Comparison of ENCODE assay signal across 8 cellular contexts in genomic region chr16:57735755-57736418, GRCh38. TPM values are rescaled to one million over a fixed set of nuclear protein-coding genes. Genes with fewer than 3 reads are reported as not detected.
A peak's percentile ranks its signal among the peaks of the same experiment; 100 is the strongest.
DNase-seq lines count a peak whose midpoint lies in the region; ATAC-seq, FAIRE-seq and TF ChIP-seq lines count a peak whose summit lies in the region.

TSS of gene KATNB1 (plus strand) at chr16:57735770. CDS start at chr16:57737244, 1,474 bp downstream.

- peaks cover 25% of the 10 kb centered on the region for H3K4me1 Mint-ChIP-seq in nephron

- H3K4me1 ChIP-seq in SJCRH30: peaks cover 5% of the 10 kb centered on the region

- peak; percentile 39 for FAIRE-seq in GM19239 (lab: Jason Lieb, UNC)

- peak within 1 kb of the TSS; percentile 77 for H3K4me3 ChIP-seq in SJCRH30

- H3K27me3 ChIP-seq in SJCRH30: no peaks in the 10 kb centered on the region

- no peaks in the 10 kb centered on the region for H3K9me3 ChIP-seq in SJCRH30 (replicated peaks)

- peaks cover 5% of the 10 kb centered on the region for H3K9me3 Mint-ChIP-seq in nephron

- no peaks in the 10 kb centered on the region for H3K27me3 Mint-ChIP-seq in nephron (ENCODE audit: low read depth)

- H3K27ac ChIP-seq in SJCRH30: peak within 1 kb of the TSS; percentile 76
- peak within 1 kb of the TSS; percentile 58 for H3K27ac ChIP-seq in epithelial cell of prostate

- no peak for TF ChIP-seq CTCF in nephron (IDR thresholded peaks at IDR 0.05; ENCODE audit: unreplicated experiment in 3 of 3)

- peak within 1 kb of the TSS; percentile 94 to 99 (median 98) for H3K27ac Mint-ChIP-seq in nephron

- no peaks in the 10 kb centered on the region for H3K36me3 Mint-ChIP-seq in nephron (ENCODE audit: low read depth)

- DNase-seq in A172 (ENCODE audit: low spot score) (peak; percentile 2), GM19239 (ENCODE audit: insufficient read length, low spot score) (no peak), SJCRH30 (peak in 1 of 2 experiments; percentile 52), epithelial cell of prostate (ENCODE audit: low read depth, low spot score) (no peak), SIG-M5 treated with dmso at 0.1 percent for 504 hours (lab: John Stamatoyannopoulos, UW; ENCODE audit: unreplicated experiment) (no peak), NCI-H128 (lab: John Stamatoyannopoulos, UW; ENCODE audit: unreplicated experiment) (no peak)

- no peaks in the 10 kb centered on the region for H3K36me3 ChIP-seq in SJCRH30

- no peak for ATAC-seq in HG03095 (IDR thresholded peaks at IDR 0.05; ENCODE audit: unreplicated experiment)

- H3K4me3 Mint-ChIP-seq in nephron: peak within 1 kb of the TSS; percentile 88 to 93 (median 90)

RNA-seq across cellular contexts. Expression of gene KATNB1, which starts in this region (rescaled TPM):
- total RNA-seq in A172 (2014; rRNA removed; shearing (Covaris generic)): 19.9 and 22.0 TPM in 2 replicates
- 35.2 and 38.9 TPM in 2 replicates for total RNA-seq in SJCRH30 (2014; rRNA removed; shearing (Covaris generic))
